Comparison of ENCODE assay signal across 21 cellular contexts in genomic region chr7:49780953-49781352, GRCh38.
"Had no signal": no experiment of that assay in that cellular context is flagged by ENCODE, and none has a peak within 500 bp of the region (broad histone marks: within the 10 kb centered on the region; RNA-seq: fewer than 3 reads in every experiment).

No MANE protein-coding gene starts in this region.

- ATAC-seq: esophagus mucosa; heart left ventricle; left colon; left ventricle myocardium superior; psoas muscle; right lobe of liver; stimulated activated memory B cell treated with anti-CD40 and anti-IgM and Interleukin-4, amounts not matched to agents 10 μg/mL and 1 μg/mL and 100 μg/mL, for 72 hours had no signal

- DNase-seq: dorsolateral prefrontal cortex; effector CD8-positive, alpha-beta T cell; heart left ventricle; hippocampal formation; left colon; left ventricle myocardium superior; mesenchymal stem cell; midbrain; naive B cell; nephron progenitor cell; psoas muscle; retina; right lobe of liver; stimulated activated CD4-positive, alpha-beta T cell treated with anti-CD3 and anti-CD28 coated beads, Interleukin-4, amount 100 ng/mL, for 1 hour; stimulated activated CD8-positive, alpha-beta memory T cell treated with anti-CD3 and anti-CD28 coated beads, Interleukin-4, amount 100 ng/mL, for 48 hours; tibial artery; upper lobe of left lung; uterus had no signal

- H3K4me1 Mint-ChIP-seq: naive B cell; nephron progenitor cell; stimulated activated memory B cell treated with anti-CD40 and anti-IgM and Interleukin-4, amounts not matched to agents 10 μg/mL and 1 μg/mL and 100 μg/mL, for 72 hours had no signal

- H3K4me3 Mint-ChIP-seq: naive B cell; nephron progenitor cell; stimulated activated memory B cell treated with anti-CD40 and anti-IgM and Interleukin-4, amounts not matched to agents 10 μg/mL and 1 μg/mL and 100 μg/mL, for 72 hours; stimulated activated naive CD8-positive, alpha-beta T cell treated with anti-CD3 and anti-CD28 coated beads, Interleukin-15, Interleukin-2, amounts not matched to agents 100 ng/mL and 50 ng/mL, for 24 hours had no signal

- H3K27ac Mint-ChIP-seq: naive B cell; nephron progenitor cell; stimulated activated memory B cell treated with anti-CD40 and anti-IgM and Interleukin-4, amounts not matched to agents 10 μg/mL and 1 μg/mL and 100 μg/mL, for 72 hours; stimulated activated naive CD8-positive, alpha-beta T cell treated with anti-CD3 and anti-CD28 coated beads, Interleukin-15, Interleukin-2, amounts not matched to agents 100 ng/mL and 50 ng/mL, for 24 hours had no signal

- H3K36me3 Mint-ChIP-seq: naive B cell; stimulated activated memory B cell treated with anti-CD40 and anti-IgM and Interleukin-4, amounts not matched to agents 10 μg/mL and 1 μg/mL and 100 μg/mL, for 72 hours had no signal

- H3K9me3 Mint-ChIP-seq: stimulated activated memory B cell treated with anti-CD40 and anti-IgM and Interleukin-4, amounts not matched to agents 10 μg/mL and 1 μg/mL and 100 μg/mL, for 72 hours; stimulated activated naive CD8-positive, alpha-beta T cell treated with anti-CD3 and anti-CD28 coated beads, Interleukin-15, Interleukin-2, amounts not matched to agents 100 ng/mL and 50 ng/mL, for 24 hours had no signal
